25 cellular contexts compared by ENCODE assay signal in genomic region chr16:66376577-66377326, GRCh38. TPM values are rescaled to one million over a fixed set of nuclear protein-coding genes. Genes with fewer than 3 reads are reported as not detected.
DNase-seq lines count a peak whose midpoint lies in the region; ATAC-seq, FAIRE-seq and TF ChIP-seq lines count a peak whose summit lies in the region.
"Had no signal": no experiment of that assay in that cellular context is flagged by ENCODE, and none has a peak within 500 bp of the region (broad histone marks: within the 10 kb centered on the region; RNA-seq: fewer than 3 reads in every experiment).

No MANE protein-coding gene starts in this region.

- H3K36me3 ChIP-seq in esophagus squamous epithelium (no peaks in the 10 kb centered on the region), lung (ENCODE audit: control insufficient read depth in 2 of 2, insufficient read depth in 2 of 2, low read length in 2 of 2) (no peaks in the 10 kb centered on the region)
- H3K36me3 ChIP-seq: BLaER1, transverse colon had no signal

- H3K4me1 ChIP-seq in esophagus squamous epithelium (peaks cover 0 to 15% (median 0%) of the 10 kb centered on the region in 3 donors), lung (ENCODE audit: control insufficient read depth in 2 of 2, insufficient read depth in 2 of 2, low read length in 2 of 2) (peaks cover 0 to 10% of the 10 kb centered on the region in 2 donors)
- H3K4me1 ChIP-seq: BLaER1 had no signal

- TF ChIP-seq POLR2A in esophagus squamous epithelium (IDR thresholded peaks at IDR 0.05) (no peak), GM12891 (IDR thresholded peaks at IDR 0.05; ENCODE audit: low read depth, low read length) (no peak)

- peak overlapping the region; percentile 48 for H3K27ac Mint-ChIP-seq in stimulated activated effector memory CD8-positive, alpha-beta T cell treated with anti-CD3 and anti-CD28 coated beads, Interleukin-12 subunit alpha, Interleukin-12 subunit beta, amount 100 ng/mL, for 72 hours
- H3K27ac Mint-ChIP-seq: activated B cell treated with CpG ODN at 0.5 μM for 24 hours; activated CD4-positive, alpha-beta memory T cell treated with anti-CD3 and anti-CD28 coated beads for 36 hours; activated naive CD8-positive, alpha-beta T cell treated with anti-CD3 and anti-CD28 coated beads, Interleukin-2, amount 50 U/mL, for 24 hours; effector memory CD8-positive, alpha-beta T cell; stimulated activated naive CD8-positive, alpha-beta T cell treated with anti-CD3 and anti-CD28 coated beads, Interleukin-15, Interleukin-2, amounts not matched to agents 100 ng/mL and 50 ng/mL, for 24 hours had no signal

- 67 to 81% methylated on average over 8 to 10 of the region's 10 CpGs for WGBS in esophagus squamous epithelium, 2 donors
- 72 to 81% methylated on average over 10 of the region's 10 CpGs for WGBS in lung, 2 donors

- H3K4me3 ChIP-seq in esophagus squamous epithelium (no peak overlapping the region), lung (no peak overlapping the region)
- H3K4me3 ChIP-seq: BLaER1, GM23248, transverse colon had no signal

- no peaks in the 10 kb centered on the region for H3K36me3 Mint-ChIP-seq in stimulated activated effector memory CD8-positive, alpha-beta T cell treated with anti-CD3 and anti-CD28 coated beads, Interleukin-12 subunit alpha, Interleukin-12 subunit beta, amount 100 ng/mL, for 72 hours
- H3K36me3 Mint-ChIP-seq: activated CD4-positive, alpha-beta memory T cell treated with anti-CD3 and anti-CD28 coated beads for 36 hours; brain had no signal

- ATAC-seq in lung (ENCODE audit: insufficient read depth, low FRiP score) (no peak), GM19467 (IDR thresholded peaks at IDR 0.05; ENCODE audit: unreplicated experiment) (no peak)
- ATAC-seq in stimulated activated effector memory CD8-positive, alpha-beta T cell treated with anti-CD3 and anti-CD28 coated beads, Interleukin-12 subunit alpha, Interleukin-12 subunit beta, amount 100 ng/mL, for 72 hours = no peak
- ATAC-seq: activated naive CD8-positive, alpha-beta T cell treated with anti-CD3 and anti-CD28 coated beads, Interleukin-2, amount 50 U/mL, for 24 hours; effector memory CD8-positive, alpha-beta T cell had no signal

- intact Hi-C loops in esophagus squamous epithelium (cut with DNase I) = no loop called here

- H3K27me3 ChIP-seq in esophagus squamous epithelium (no peaks in the 10 kb centered on the region), lung (ENCODE audit: control insufficient read depth, insufficient read depth) (no peaks in the 10 kb centered on the region)
- H3K27me3 ChIP-seq: BLaER1, transverse colon had no signal

- no peak for TF ChIP-seq CTCF in esophagus squamous epithelium (IDR thresholded peaks at IDR 0.05)
- no peak for TF ChIP-seq CTCF in lung (IDR thresholded peaks at IDR 0.05; ENCODE audit: control extremely low read depth, extremely low read depth)

- H3K4me1 Mint-ChIP-seq in stimulated activated effector memory CD8-positive, alpha-beta T cell treated with anti-CD3 and anti-CD28 coated beads, Interleukin-12 subunit alpha, Interleukin-12 subunit beta, amount 100 ng/mL, for 72 hours = peaks cover 12% of the 10 kb centered on the region
- H3K4me1 Mint-ChIP-seq: activated B cell treated with CpG ODN at 0.5 μM for 24 hours; activated naive CD8-positive, alpha-beta T cell treated with anti-CD3 and anti-CD28 coated beads, Interleukin-2, amount 50 U/mL, for 24 hours; brain had no signal

- H3K4me3 Mint-ChIP-seq in stimulated activated effector memory CD8-positive, alpha-beta T cell treated with anti-CD3 and anti-CD28 coated beads, Interleukin-12 subunit alpha, Interleukin-12 subunit beta, amount 100 ng/mL, for 72 hours = no peak overlapping the region
- H3K4me3 Mint-ChIP-seq: activated B cell treated with CpG ODN at 0.5 μM for 24 hours; activated CD4-positive, alpha-beta memory T cell treated with anti-CD3 and anti-CD28 coated beads for 36 hours; activated naive CD8-positive, alpha-beta T cell treated with anti-CD3 and anti-CD28 coated beads, Interleukin-2, amount 50 U/mL, for 24 hours; brain; effector memory CD8-positive, alpha-beta T cell; stimulated activated naive CD8-positive, alpha-beta T cell treated with anti-CD3 and anti-CD28 coated beads, Interleukin-15, Interleukin-2, amounts not matched to agents 100 ng/mL and 50 ng/mL, for 24 hours had no signal

- H3K9me3 Mint-ChIP-seq in stimulated activated effector memory CD8-positive, alpha-beta T cell treated with anti-CD3 and anti-CD28 coated beads, Interleukin-12 subunit alpha, Interleukin-12 subunit beta, amount 100 ng/mL, for 72 hours = peaks cover 10% of the 10 kb centered on the region
- H3K9me3 Mint-ChIP-seq: activated B cell treated with CpG ODN at 0.5 μM for 24 hours had no signal

- H3K27ac ChIP-seq in esophagus squamous epithelium (peak overlapping the region in 3 of 4 donors; percentile 16 to 42 (median 39)), lung (ENCODE audit: low read depth in 1 of 2, low read length in 1 of 2) (peak overlapping the region; percentile 55 to 78)
- H3K27ac ChIP-seq: BLaER1, GM23248, HL-60, RWPE1, transverse colon had no signal

- peak; percentile 39 for DNase-seq in HT1080 (ENCODE audit: low read depth)
- DNase-seq in esophagus squamous epithelium (lab: John Stamatoyannopoulos, UW) = no peak
- no peak for DNase-seq in lung (ENCODE audit: low spot score)
- no peak for DNase-seq in stimulated activated effector memory CD8-positive, alpha-beta T cell treated with anti-CD3 and anti-CD28 coated beads, Interleukin-12 subunit alpha, Interleukin-12 subunit beta, amount 100 ng/mL, for 72 hours (ENCODE audit: low spot score in 2 of 2)
- no peak for DNase-seq in GM12891 (ENCODE audit: insufficient read length, low spot score)
- no peak for DNase-seq in hippocampal formation (lab: John Stamatoyannopoulos, UW)
- no peak for DNase-seq in NCI-H510A (lab: John Stamatoyannopoulos, UW)
- DNase-seq: ACHN; activated B cell treated with CpG ODN at 0.5 μM for 24 hours; activated CD4-positive, alpha-beta memory T cell treated with anti-CD3 and anti-CD28 coated beads for 36 hours; activated naive CD8-positive, alpha-beta T cell treated with anti-CD3 and anti-CD28 coated beads, Interleukin-2, amount 50 U/mL, for 24 hours; Calu3; effector memory CD8-positive, alpha-beta T cell; GM23248; NCI-H526; stimulated activated CD4-positive, alpha-beta T cell treated with anti-CD3 and anti-CD28 coated beads, Interleukin-12 subunit alpha, Interleukin-12 subunit beta, amount 100 ng/mL, for 4 hours; stimulated activated CD4-positive, alpha-beta T cell treated with anti-CD3 and anti-CD28 coated beads, Interleukin-4, amount 100 ng/mL, for 4 hours; transverse colon had no signal

- no peak for FAIRE-seq in GM12891 (lab: Jason Lieb, UNC)

- H3K9me3 ChIP-seq in esophagus squamous epithelium (no peaks in the 10 kb centered on the region), lung (ENCODE audit: control insufficient read depth in 2 of 2, insufficient read depth in 1 of 2, low read length in 1 of 2) (peaks cover 0 to 3% of the 10 kb centered on the region in 2 donors)
- H3K9me3 ChIP-seq: BLaER1, transverse colon had no signal

TF ChIP-seq in GM12891, 5 proteins besides CTCF, POLR2A, EP300 and RAD21:
- TF ChIP-seq PAX5 (IDR thresholded peaks at IDR 0.05; ENCODE audit: insufficient read depth, low read length, severe bottlenecking) (no peak), TAF1 (IDR thresholded peaks at IDR 0.05; ENCODE audit: low read depth, low read length) (no peak), POLR2AphosphoS5 (IDR thresholded peaks at IDR 0.05; ENCODE audit: low read depth, low read length) (no peak), POU2F2 (IDR thresholded peaks at IDR 0.05; ENCODE audit: low read depth, low read length) (no peak), SPI1 (IDR thresholded peaks at IDR 0.05; ENCODE audit: low read depth, low read length) (no peak)

RNA-seq across cellular contexts. Expression of gene CDH5, which starts 10.3 kb away (rescaled TPM):
- total RNA-seq in HT1080 (2014; rRNA removed; shearing (Covaris generic)) = 0.03 and 0.23 TPM in 2 replicates
- 0.08 and 0.16 TPM in 2 replicates for polyA plus RNA-seq in HT1080 (2015; cell fraction: cytosol; rRNA removed)
- polyA plus RNA-seq in HT1080 (2015; cell fraction: nucleus; rRNA removed) = 0.13 and 0.35 TPM in 2 replicates
- 10 to 100 TPM in 1 of 4 donors, 1 to 10 TPM in 3; 1.7 to 21.6 (median 8.0) TPM for total RNA-seq in esophagus squamous epithelium
- total RNA-seq in lung = 100 to 1,000 TPM in 1 of 2 donors, 10 to 100 TPM in 1; 80.2 to 196 TPM
- polyA plus RNA-seq in lung = 10 to 100 TPM; 29.9 to 82.1 TPM
- not detected for polyA plus RNA-seq in GM12891 (2012; ENCODE audit: low read depth, missing spikeins)
- total RNA-seq: activated B cell treated with CpG ODN at 0.5 μM for 24 hours; activated CD4-positive, alpha-beta memory T cell treated with anti-CD3 and anti-CD28 coated beads for 36 hours; Calu3; fibroblast of lung; GM23248 had no signal
- polyA plus RNA-seq: GM23248 had no signal

RNA-seq across cellular contexts. Expression of gene BEAN1, which starts 50.3 kb away (rescaled TPM):
- total RNA-seq in HT1080 (2014; rRNA removed; shearing (Covaris generic)) = not detected in 2 replicates
- polyA plus RNA-seq in HT1080 (2015; cell fraction: cytosol; rRNA removed) = 0.60 TPM in 1 of 2 replicates, not detected in the other
- not detected in 2 replicates for polyA plus RNA-seq in HT1080 (2015; cell fraction: nucleus; rRNA removed)
- 1 to 10 TPM in 1 of 4 donors, under 1 TPM in 2, not detected in 1; 0.23 to 1.8 (median 0.76) TPM for total RNA-seq in esophagus squamous epithelium
- 1 to 10 TPM in 1 of 2 donors, under 1 TPM in 1; 0.31 to 3.2 TPM for total RNA-seq in lung
- under 1 TPM; 0.16 to 0.20 TPM for polyA plus RNA-seq in lung
- not detected for polyA plus RNA-seq in GM12891 (2012; ENCODE audit: low read depth, missing spikeins)
- total RNA-seq: activated B cell treated with CpG ODN at 0.5 μM for 24 hours; activated CD4-positive, alpha-beta memory T cell treated with anti-CD3 and anti-CD28 coated beads for 36 hours; fibroblast of lung had no signal
